Comparison of ENCODE assay signal across 15 cellular contexts in the genomic region with DNA sequence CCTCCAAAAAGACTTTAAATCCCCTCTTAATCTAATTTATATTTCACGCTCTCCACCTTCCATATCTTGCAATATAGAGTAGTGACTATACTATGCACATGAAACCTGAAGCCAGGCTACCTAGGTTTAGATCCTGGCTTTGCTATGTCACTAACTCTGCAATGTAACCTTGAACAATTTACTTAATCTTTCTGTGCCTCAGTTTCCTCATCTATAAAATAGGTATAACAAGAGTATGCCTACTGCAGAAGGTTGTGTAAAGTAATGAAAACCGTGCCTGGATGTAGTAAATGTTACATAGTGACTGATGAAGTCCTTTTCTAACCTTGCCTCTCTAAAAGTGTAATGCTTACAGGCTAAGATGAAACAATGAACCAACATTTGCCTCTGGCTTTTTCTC.
"Had no signal": no experiment of that assay in that cellular context is flagged by ENCODE, and none has a peak within 500 bp of the region (broad histone marks: within the 10 kb centered on the region; RNA-seq: fewer than 3 reads in every experiment).

No MANE protein-coding gene starts in this region.

- H3K9me3 Mint-ChIP-seq: activated CD4-positive, alpha-beta memory T cell treated with anti-CD3 and anti-CD28 coated beads for 36 hours; activated T-helper 2 cell treated with anti-CD3 and anti-CD28 coated beads, Interferon-gamma antibody, Interleukin-2, Interleukin-4, amounts not matched to agents 10 μg/mL and 5 μg/mL and 100 μg/mL, durations not matched to agents 14 hours and 24 hours and 36 hours had no signal

- H3K4me3 ChIP-seq: left ventricle myocardium inferior, thyroid gland had no signal

- H3K36me3 ChIP-seq: left ventricle myocardium inferior, thyroid gland had no signal

- H3K9me3 ChIP-seq: left ventricle myocardium inferior, thyroid gland had no signal

- H3K27ac ChIP-seq: parathyroid adenoma had no signal

- H3K4me3 Mint-ChIP-seq: activated CD4-positive, alpha-beta memory T cell treated with anti-CD3 and anti-CD28 coated beads for 36 hours; activated CD8-positive, alpha-beta memory T cell treated with anti-CD3 and anti-CD28 coated beads, Interleukin-2, amount 10 ng/mL, durations not matched to agents 7 days and 5 days had no signal

- H3K9ac ChIP-seq: parathyroid adenoma had no signal

- H3K27me3 ChIP-seq: thyroid gland had no signal

- FAIRE-seq: colon, kidney had no signal

- DNase-seq: activated CD4-positive, alpha-beta memory T cell treated with anti-CD3 and anti-CD28 coated beads for 36 hours; activated CD8-positive, alpha-beta memory T cell treated with anti-CD3 and anti-CD28 coated beads, Interleukin-2, amount 10 ng/mL, durations not matched to agents 7 days and 5 days; activated naive CD4-positive, alpha-beta T cell treated with anti-CD3 and anti-CD28 coated beads, Interleukin-2, amount 50 U/mL, for 16 hours; activated T-cell treated with anti-CD3 and anti-CD28 coated beads, Interleukin-2, amount 50 U/mL, for 1 hour; amniotic stem cell; hippocampal formation; kidney; left ventricle myocardium inferior; stimulated activated CD4-positive, alpha-beta T cell treated with anti-CD3 and anti-CD28 coated beads, Interleukin-1b, Interleukin-23, amount 100 ng/mL, for 48 hours; T-helper 9 cell; thyroid gland had no signal

- H3K27me3 Mint-ChIP-seq: activated CD4-positive, alpha-beta memory T cell treated with anti-CD3 and anti-CD28 coated beads for 36 hours; activated CD8-positive, alpha-beta memory T cell treated with anti-CD3 and anti-CD28 coated beads, Interleukin-2, amount 10 ng/mL, durations not matched to agents 7 days and 5 days had no signal

- H3K27ac Mint-ChIP-seq: activated CD4-positive, alpha-beta memory T cell treated with anti-CD3 and anti-CD28 coated beads for 36 hours; activated CD8-positive, alpha-beta memory T cell treated with anti-CD3 and anti-CD28 coated beads, Interleukin-2, amount 10 ng/mL, durations not matched to agents 7 days and 5 days; activated T-helper 2 cell treated with anti-CD3 and anti-CD28 coated beads, Interferon-gamma antibody, Interleukin-2, Interleukin-4, amounts not matched to agents 10 μg/mL and 5 μg/mL and 100 μg/mL, durations not matched to agents 14 hours and 24 hours and 36 hours had no signal

- ATAC-seq: activated CD8-positive, alpha-beta memory T cell treated with anti-CD3 and anti-CD28 coated beads, Interleukin-2, amount 10 ng/mL, durations not matched to agents 7 days and 5 days; esophagus mucosa had no signal
